8 cellular contexts compared by ENCODE assay signal in the genomic region with DNA sequence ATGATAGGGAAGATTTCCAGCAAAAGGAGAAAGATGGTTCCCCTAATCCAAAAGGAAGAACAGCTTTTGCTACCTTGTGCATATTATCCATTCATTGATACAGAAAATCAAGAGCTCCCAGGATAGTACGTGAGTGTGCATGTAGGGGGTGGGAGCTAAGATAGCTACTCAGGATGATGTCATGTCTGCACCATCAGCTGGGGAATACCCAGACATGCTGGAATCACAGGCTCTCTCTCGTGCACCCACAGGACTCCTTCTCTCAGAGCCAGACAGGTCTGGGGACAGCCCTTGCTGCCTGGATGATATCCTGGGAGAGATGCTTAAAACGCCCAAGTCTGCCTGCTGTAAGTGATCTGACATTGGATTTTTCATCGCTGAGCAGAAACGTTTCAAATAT. TPM values are rescaled to one million over a fixed set of nuclear protein-coding genes. Genes with fewer than 3 reads are reported as not detected.
DNase-seq lines count a peak whose midpoint lies in the region; ATAC-seq and TF ChIP-seq lines count a peak whose summit lies in the region.

No MANE protein-coding gene starts in this region.

- H3K27ac Mint-ChIP-seq in CD4-positive, CD25-positive, alpha-beta regulatory T cell = peak overlapping the region in 2 of 3 donors; percentile 43 to 68

- H3K27me3 Mint-ChIP-seq in CD4-positive, CD25-positive, alpha-beta regulatory T cell = no peaks in the 10 kb centered on the region

- peaks cover 37% of the 10 kb centered on the region for H3K36me3 Mint-ChIP-seq in CD4-positive, CD25-positive, alpha-beta regulatory T cell

- DNase-seq in CD4-positive, CD25-positive, alpha-beta regulatory T cell = no peak
- DNase-seq in T-helper 22 cell (ENCODE audit: low read depth) (peak; percentile 11), right cardiac atrium (peak in 1 of 3 donors; percentile 37), PC-3 (no peak), SIG-M5 (lab: John Stamatoyannopoulos, UW) (no peak), NCI-H82 (lab: John Stamatoyannopoulos, UW) (no peak)

- H3K27ac ChIP-seq in CD4-positive, CD25-positive, alpha-beta regulatory T cell (ENCODE audit: insufficient read depth, low read length, poor library complexity, severe bottlenecking) = peak overlapping the region; percentile 9
- no peak overlapping the region for H3K27ac ChIP-seq in right cardiac atrium (ENCODE audit: low read length)
- no peak overlapping the region for H3K27ac ChIP-seq in PC-3 (ENCODE audit: low read length)

- WGBS in right cardiac atrium = 50% methylated on average over 5 of the region's 5 CpGs

- H3K4me1 ChIP-seq in CD4-positive, CD25-positive, alpha-beta regulatory T cell (ENCODE audit: control insufficient read depth, insufficient read depth, low read length, poor library complexity, severe bottlenecking) = no peaks in the 10 kb centered on the region
- peaks cover 2% of the 10 kb centered on the region for H3K4me1 ChIP-seq in right cardiac atrium (ENCODE audit: control insufficient read depth, insufficient read depth, low read length)
- H3K4me1 ChIP-seq in PC-3 (ENCODE audit: insufficient read depth, low read length) = no peaks in the 10 kb centered on the region

- no peak overlapping the region for H3K9ac ChIP-seq in PC-3 (ENCODE audit: low read length)

- H3K79me2 ChIP-seq in PC-3 (ENCODE audit: low read length) = no peaks in the 10 kb centered on the region

- no TSS peak for BruUV-seq in PC-3 (replicated peaks; lab: Mats Ljungman, UMichigan)

- peaks cover 3 to 10% of the 10 kb centered on the region in 2 experiments for H3K9me3 ChIP-seq in CD4-positive, CD25-positive, alpha-beta regulatory T cell (ENCODE audit: control insufficient read depth in 2 of 2, low read length in 2 of 2)
- H3K9me3 ChIP-seq in right cardiac atrium (ENCODE audit: control insufficient read depth, low read length) = no peaks in the 10 kb centered on the region
- H3K9me3 ChIP-seq in PC-3 (ENCODE audit: low read length) = no peaks in the 10 kb centered on the region

- no peaks in the 10 kb centered on the region for H4K20me1 ChIP-seq in PC-3 (ENCODE audit: low read length)

- H3K4me3 Mint-ChIP-seq in CD4-positive, CD25-positive, alpha-beta regulatory T cell = no peak overlapping the region

- H3K27me3 ChIP-seq in CD4-positive, CD25-positive, alpha-beta regulatory T cell (ENCODE audit: control insufficient read depth, insufficient read depth, low read length) = no peaks in the 10 kb centered on the region
- no peaks in the 10 kb centered on the region for H3K27me3 ChIP-seq in right cardiac atrium (ENCODE audit: control insufficient read depth, insufficient read depth)
- H3K27me3 ChIP-seq in PC-3 (ENCODE audit: low read length) = no peaks in the 10 kb centered on the region

- peaks cover 0 to 20% (median 0%) of the 10 kb centered on the region in 7 donors for H3K9me3 Mint-ChIP-seq in CD4-positive, CD25-positive, alpha-beta regulatory T cell

- ATAC-seq in CD4-positive, CD25-positive, alpha-beta regulatory T cell (ENCODE audit: low read depth in 2 of 2) = peak; percentile 45 to 52
- ATAC-seq in GM21619 (IDR thresholded peaks at IDR 0.05; ENCODE audit: unreplicated experiment) (peak; percentile 83), right cardiac atrium (peak; percentile 25 to 63), PC-3 (no peak), HG03159 (IDR thresholded peaks at IDR 0.05; ENCODE audit: unreplicated experiment) (no peak)

- TF ChIP-seq CTCF in PC-3 (conservative IDR thresholded peaks at IDR 0.05; ENCODE audit: low read depth, low read length) = no peak

- H2AFZ ChIP-seq in PC-3 (ENCODE audit: low read length) = no peak overlapping the region

- CTCF ChIA-PET in PC-3 (lab: Charles Lee) = no interaction called here

- H3K4me3 ChIP-seq in CD4-positive, CD25-positive, alpha-beta regulatory T cell (ENCODE audit: low read depth, low read length) = no peak overlapping the region
- H3K4me3 ChIP-seq in right cardiac atrium (ENCODE audit: low read length) (no peak overlapping the region), PC-3 (ENCODE audit: low read length) (no peak overlapping the region)

- no peak overlapping the region for H3K4me2 ChIP-seq in PC-3 (ENCODE audit: low read length)

- H3K9me2 ChIP-seq in PC-3 (replicated peaks; ENCODE audit: low read length) = no peaks in the 10 kb centered on the region

- POLR2A ChIA-PET in PC-3 (lab: Charles Lee; ENCODE audit: unreplicated experiment) = interaction anchor here (0.5 kb wide), 1 partner anchor 58 kb away, joined by 3 read pairs; no protein-coding TSS in a partner anchor

- intact Hi-C loops in right cardiac atrium (cut with DNase I) = no loop called here
- intact Hi-C loops in PC-3 (cut with micrococcal nuclease) = no loop called here

- peaks cover 9% of the 10 kb centered on the region for H3K36me3 ChIP-seq in CD4-positive, CD25-positive, alpha-beta regulatory T cell (ENCODE audit: control insufficient read depth, insufficient read depth, low read length)
- H3K36me3 ChIP-seq in PC-3 (ENCODE audit: low read depth, low read length) = peaks cover 3% of the 10 kb centered on the region; the same call in 1 of the 2 replicates

- H3F3A ChIP-seq in PC-3 (ENCODE audit: low read length, unreplicated experiment) = no peaks in the 10 kb centered on the region

- H3K4me1 Mint-ChIP-seq in CD4-positive, CD25-positive, alpha-beta regulatory T cell = peaks cover 22 to 62% (median 50%) of the 10 kb centered on the region in 4 donors

RNA-seq across cellular contexts. Expression of gene FOXN3, which starts 38.9 kb away (rescaled TPM):
- total RNA-seq in CD4-positive, CD25-positive, alpha-beta regulatory T cell = 203 TPM
- 100 to 1,000 TPM; 108 to 126 (median 110) TPM for polyA plus RNA-seq in CD4-positive, CD25-positive, alpha-beta regulatory T cell
- total RNA-seq in right cardiac atrium (100 to 1,000 TPM; 116 to 146 (median 125) TPM), PC-3 (2014; rRNA removed) (13.2 and 13.3 TPM in 2 replicates)
- polyA plus RNA-seq in right cardiac atrium = 31.5 TPM

Comparison
In these comparisons a context has a peak if more than half of its experiments do, and no peak if none do; other contexts are left out.
1. ATAC-seq: peak in CD4-positive, CD25-positive, alpha-beta regulatory T cell (2 of 2), GM21619 (single experiment) and right cardiac atrium (2 of 2); none in PC-3 (single experiment) and HG03159 (single experiment).